Comparison of ENCODE assay signal across 1 cellular context in genomic region chr9:121133104-121133816, GRCh38.
A peak's percentile ranks its signal among the peaks of the same experiment; 100 is the strongest.
TF ChIP-seq lines count a peak whose summit lies in the region.

No MANE protein-coding gene starts in this region.

TF ChIP-seq in HepG2, 621 proteins besides CTCF, POLR2A, EP300 and RAD21 (continued from another document and continues in another):
- TF ChIP-seq, protein P1, sequence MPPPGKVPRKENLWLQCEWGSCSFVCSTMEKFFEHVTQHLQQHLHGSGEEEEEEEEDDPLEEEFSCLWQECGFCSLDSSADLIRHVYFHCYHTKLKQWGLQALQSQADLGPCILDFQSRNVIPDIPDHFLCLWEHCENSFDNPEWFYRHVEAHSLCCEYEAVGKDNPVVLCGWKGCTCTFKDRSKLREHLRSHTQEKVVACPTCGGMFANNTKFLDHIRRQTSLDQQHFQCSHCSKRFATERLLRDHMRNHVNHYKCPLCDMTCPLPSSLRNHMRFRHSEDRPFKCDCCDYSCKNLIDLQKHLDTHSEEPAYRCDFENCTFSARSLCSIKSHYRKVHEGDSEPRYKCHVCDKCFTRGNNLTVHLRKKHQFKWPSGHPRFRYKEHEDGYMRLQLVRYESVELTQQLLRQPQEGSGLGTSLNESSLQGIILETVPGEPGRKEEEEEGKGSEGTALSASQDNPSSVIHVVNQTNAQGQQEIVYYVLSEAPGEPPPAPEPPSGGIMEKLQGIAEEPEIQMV (CRISPR knock-in tag; IDR thresholded peaks at IDR 0.05; ENCODE audit: low read depth), result no peak
- TF ChIP-seq ZNF614 (CRISPR knock-in tag; IDR thresholded peaks at IDR 0.05; ENCODE audit: borderline replicate concordance) (no peak), HOXA7 (CRISPR knock-in tag; IDR thresholded peaks at IDR 0.05) (no peak), ZNF30 (CRISPR knock-in tag; IDR thresholded peaks at IDR 0.05) (no peak), RFXAP (CRISPR knock-in tag; IDR thresholded peaks at IDR 0.05; ENCODE audit: borderline replicate concordance) (0 out of 2 replicates have a peak, but pooled peaks have one; percentile 37), ZNF260 (CRISPR knock-in tag; IDR thresholded peaks at IDR 0.05; ENCODE audit: borderline replicate concordance, low read depth) (no peak), SMAD3 (CRISPR knock-in tag; IDR thresholded peaks at IDR 0.05) (no peak), ZNF121 (CRISPR knock-in tag; IDR thresholded peaks at IDR 0.05) (no peak; the same call in 1 of the 2 replicates), HMG20B (CRISPR knock-in tag; conservative IDR thresholded peaks at IDR 0.05) (no peak), SMAD1 (CRISPR knock-in tag; IDR thresholded peaks at IDR 0.05; ENCODE audit: borderline replicate concordance, low read depth) (no peak), KAT2B (IDR thresholded peaks at IDR 0.05; ENCODE audit: borderline replicate concordance, low read depth, low read length) (no peak), HDAC2 (CRISPR knock-in tag; IDR thresholded peaks at IDR 0.05) (no peak), REL (CRISPR knock-in tag; conservative IDR thresholded peaks at IDR 0.05) (no peak), ZSCAN22 (CRISPR knock-in tag; IDR thresholded peaks at IDR 0.05) (no peak), ZNF292 (CRISPR knock-in tag; IDR thresholded peaks at IDR 0.05; ENCODE audit: borderline replicate concordance, low read depth) (peak; percentile 84; the same call in 1 of the 2 replicates), ZNF850 (CRISPR knock-in tag; conservative IDR thresholded peaks at IDR 0.05) (no peak), PTBP1 (IDR thresholded peaks at IDR 0.05; ENCODE audit: low read depth, low read length, poor library complexity, severe bottlenecking) (no peak), MTA3 (CRISPR knock-in tag; IDR thresholded peaks at IDR 0.05) (no peak), PHB2 (IDR thresholded peaks at IDR 0.05; ENCODE audit: partially characterized antibody) (no peak), KDM4B (CRISPR knock-in tag; IDR thresholded peaks at IDR 0.05) (no peak), FOXC1 (CRISPR knock-in tag; IDR thresholded peaks at IDR 0.05; ENCODE audit: borderline replicate concordance) (0 out of 2 replicates have a peak, but pooled peaks have one; percentile 38), ZNF205 (CRISPR knock-in tag; IDR thresholded peaks at IDR 0.05) (0 out of 2 replicates have a peak, but pooled peaks have one; percentile 27), MTF1 (CRISPR knock-in tag; IDR thresholded peaks at IDR 0.05) (no peak), SAFB2 (CRISPR knock-in tag; IDR thresholded peaks at IDR 0.05; ENCODE audit: borderline replicate concordance, low read depth) (no peak), PBX2 (CRISPR knock-in tag; IDR thresholded peaks at IDR 0.05) (no peak), NCOA1 (CRISPR knock-in tag; IDR thresholded peaks at IDR 0.05) (no peak), CREB3 (CRISPR knock-in tag; IDR thresholded peaks at IDR 0.05) (no peak), CC2D1A (CRISPR knock-in tag; IDR thresholded peaks at IDR 0.05) (no peak), JUND (CRISPR knock-in tag; IDR thresholded peaks at IDR 0.05) (no peak), ZSCAN31 (CRISPR knock-in tag; IDR thresholded peaks at IDR 0.05; ENCODE audit: low read depth) (0 out of 2 replicates have a peak, but pooled peaks have one; percentile 34), ZNF879 (CRISPR knock-in tag; IDR thresholded peaks at IDR 0.05) (no peak), ZNF160 (CRISPR knock-in tag; IDR thresholded peaks at IDR 0.05) (no peak), SP1 (IDR thresholded peaks at IDR 0.05) (no peak), SP1 (CRISPR knock-in tag; IDR thresholded peaks at IDR 0.05) (no peak), NFKB2 (CRISPR knock-in tag; IDR thresholded peaks at IDR 0.05; ENCODE audit: borderline replicate concordance) (no peak), ZNF20 (CRISPR knock-in tag; IDR thresholded peaks at IDR 0.05) (no peak), FOXK1 (CRISPR knock-in tag; IDR thresholded peaks at IDR 0.05; ENCODE audit: borderline replicate concordance, low read depth) (peak; percentile 73)
- TF ChIP-seq, protein P2, sequence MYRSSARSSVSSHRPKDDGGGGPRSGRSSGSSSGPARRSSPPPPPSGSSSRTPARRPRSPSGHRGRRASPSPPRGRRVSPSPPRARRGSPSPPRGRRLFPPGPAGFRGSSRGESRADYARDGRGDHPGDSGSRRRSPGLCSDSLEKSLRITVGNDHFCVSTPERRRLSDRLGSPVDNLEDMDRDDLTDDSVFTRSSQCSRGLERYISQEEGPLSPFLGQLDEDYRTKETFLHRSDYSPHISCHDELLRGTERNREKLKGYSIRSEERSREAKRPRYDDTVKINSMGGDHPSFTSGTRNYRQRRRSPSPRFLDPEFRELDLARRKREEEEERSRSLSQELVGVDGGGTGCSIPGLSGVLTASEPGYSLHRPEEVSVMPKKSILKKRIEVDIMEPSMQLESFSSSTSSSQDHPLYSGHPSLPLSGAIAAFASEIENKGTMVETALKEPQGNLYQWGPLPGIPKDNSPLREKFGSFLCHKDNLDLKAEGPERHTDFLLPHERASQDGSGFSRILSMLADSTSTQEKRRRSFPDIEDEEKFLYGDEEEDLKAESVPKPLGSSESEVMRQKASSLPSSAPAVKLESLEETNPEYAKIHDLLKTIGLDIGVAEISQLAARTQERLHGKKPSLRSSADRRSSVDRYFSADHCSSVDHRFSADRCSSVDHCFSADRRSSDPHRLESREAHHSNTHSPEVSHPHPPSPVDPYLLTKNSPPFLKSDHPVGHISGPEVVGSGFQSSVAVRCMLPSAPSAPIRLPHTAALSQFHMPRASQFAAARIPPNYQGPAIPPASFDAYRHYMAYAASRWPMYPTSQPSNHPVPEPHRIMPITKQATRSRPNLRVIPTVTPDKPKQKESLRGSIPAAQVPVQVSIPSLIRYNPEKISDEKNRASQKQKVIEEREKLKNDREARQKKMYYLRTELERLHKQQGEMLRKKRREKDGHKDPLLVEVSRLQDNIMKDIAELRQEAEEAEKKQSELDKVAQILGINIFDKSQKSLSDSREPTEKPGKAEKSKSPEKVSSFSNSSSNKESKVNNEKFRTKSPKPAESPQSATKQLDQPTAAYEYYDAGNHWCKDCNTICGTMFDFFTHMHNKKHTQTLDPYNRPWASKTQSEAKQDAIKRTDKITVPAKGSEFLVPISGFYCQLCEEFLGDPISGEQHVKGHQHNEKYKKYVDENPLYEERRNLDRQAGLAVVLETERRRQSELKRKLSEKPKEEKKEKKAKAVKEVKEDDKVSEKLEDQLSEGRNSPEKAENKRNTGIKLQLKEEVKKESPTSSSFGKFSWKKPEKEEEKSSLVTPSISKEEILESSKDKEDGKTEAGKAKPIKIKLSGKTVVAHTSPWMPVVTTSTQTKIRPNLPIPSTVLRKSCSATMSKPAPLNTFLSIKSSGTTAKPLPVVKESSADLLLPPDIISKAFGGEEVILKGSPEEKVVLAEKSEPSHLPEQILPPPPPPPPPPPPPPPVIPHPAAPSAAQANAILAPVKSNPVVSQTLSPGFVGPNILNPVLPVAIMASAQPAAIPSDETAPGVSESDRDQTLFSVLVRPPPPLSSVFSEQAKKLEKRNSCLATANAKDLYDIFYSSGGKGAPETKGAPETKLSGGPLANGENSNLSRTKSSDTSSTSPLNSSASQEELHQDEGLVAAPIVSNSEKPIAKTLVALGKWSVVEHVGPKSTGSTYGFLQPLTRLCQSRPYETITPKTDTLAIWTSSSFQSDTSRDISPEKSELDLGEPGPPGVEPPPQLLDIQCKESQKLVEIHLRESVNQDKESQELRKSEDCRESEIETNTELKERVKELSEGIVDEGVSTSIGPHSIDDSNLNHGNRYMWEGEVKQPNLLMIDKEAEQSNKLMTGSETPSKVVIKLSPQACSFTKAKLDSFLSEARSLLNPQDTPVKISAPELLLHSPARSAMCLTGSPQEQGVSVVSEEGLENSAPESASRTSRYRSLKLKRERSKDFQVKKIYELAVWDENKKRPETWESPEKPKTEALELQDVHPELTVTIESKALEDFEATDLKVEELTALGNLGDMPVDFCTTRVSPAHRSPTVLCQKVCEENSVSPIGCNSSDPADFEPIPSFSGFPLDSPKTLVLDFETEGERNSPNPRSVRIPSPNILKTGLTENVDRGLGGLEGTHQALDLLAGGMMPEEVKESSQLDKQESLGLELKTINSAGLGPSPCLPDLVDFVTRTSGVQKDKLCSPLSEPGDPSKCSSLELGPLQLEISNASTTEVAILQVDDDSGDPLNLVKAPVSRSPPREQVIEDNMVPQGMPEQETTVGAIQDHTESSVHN (CRISPR knock-in tag; IDR thresholded peaks at IDR 0.05), result no peak
- TF ChIP-seq, protein P3, sequence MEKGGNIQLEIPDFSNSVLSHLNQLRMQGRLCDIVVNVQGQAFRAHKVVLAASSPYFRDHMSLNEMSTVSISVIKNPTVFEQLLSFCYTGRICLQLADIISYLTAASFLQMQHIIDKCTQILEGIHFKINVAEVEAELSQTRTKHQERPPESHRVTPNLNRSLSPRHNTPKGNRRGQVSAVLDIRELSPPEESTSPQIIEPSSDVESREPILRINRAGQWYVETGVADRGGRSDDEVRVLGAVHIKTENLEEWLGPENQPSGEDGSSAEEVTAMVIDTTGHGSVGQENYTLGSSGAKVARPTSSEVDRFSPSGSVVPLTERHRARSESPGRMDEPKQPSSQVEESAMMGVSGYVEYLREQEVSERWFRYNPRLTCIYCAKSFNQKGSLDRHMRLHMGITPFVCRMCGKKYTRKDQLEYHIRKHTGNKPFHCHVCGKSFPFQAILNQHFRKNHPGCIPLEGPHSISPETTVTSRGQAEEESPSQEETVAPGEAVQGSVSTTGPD (CRISPR knock-in tag; IDR thresholded peaks at IDR 0.05), result no peak
- TF ChIP-seq, protein P4, sequence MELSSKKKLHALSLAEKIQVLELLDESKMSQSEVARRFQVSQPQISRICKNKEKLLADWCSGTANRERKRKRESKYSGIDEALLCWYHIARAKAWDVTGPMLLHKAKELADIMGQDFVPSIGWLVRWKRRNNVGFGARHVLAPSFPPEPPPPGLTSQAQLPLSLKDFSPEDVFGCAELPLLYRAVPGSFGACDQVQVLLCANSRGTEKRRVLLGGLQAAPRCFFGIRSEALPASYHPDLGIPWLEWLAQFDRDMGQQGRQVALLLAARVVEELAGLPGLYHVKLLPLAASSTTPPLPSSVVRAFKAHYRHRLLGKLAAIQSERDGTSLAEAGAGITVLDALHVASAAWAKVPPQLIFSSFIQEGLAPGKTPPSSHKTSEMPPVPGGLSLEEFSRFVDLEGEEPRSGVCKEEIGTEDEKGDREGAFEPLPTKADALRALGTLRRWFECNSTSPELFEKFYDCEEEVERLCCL (CRISPR knock-in tag; IDR thresholded peaks at IDR 0.05; ENCODE audit: borderline replicate concordance), result no peak
- TF ChIP-seq, protein P5, sequence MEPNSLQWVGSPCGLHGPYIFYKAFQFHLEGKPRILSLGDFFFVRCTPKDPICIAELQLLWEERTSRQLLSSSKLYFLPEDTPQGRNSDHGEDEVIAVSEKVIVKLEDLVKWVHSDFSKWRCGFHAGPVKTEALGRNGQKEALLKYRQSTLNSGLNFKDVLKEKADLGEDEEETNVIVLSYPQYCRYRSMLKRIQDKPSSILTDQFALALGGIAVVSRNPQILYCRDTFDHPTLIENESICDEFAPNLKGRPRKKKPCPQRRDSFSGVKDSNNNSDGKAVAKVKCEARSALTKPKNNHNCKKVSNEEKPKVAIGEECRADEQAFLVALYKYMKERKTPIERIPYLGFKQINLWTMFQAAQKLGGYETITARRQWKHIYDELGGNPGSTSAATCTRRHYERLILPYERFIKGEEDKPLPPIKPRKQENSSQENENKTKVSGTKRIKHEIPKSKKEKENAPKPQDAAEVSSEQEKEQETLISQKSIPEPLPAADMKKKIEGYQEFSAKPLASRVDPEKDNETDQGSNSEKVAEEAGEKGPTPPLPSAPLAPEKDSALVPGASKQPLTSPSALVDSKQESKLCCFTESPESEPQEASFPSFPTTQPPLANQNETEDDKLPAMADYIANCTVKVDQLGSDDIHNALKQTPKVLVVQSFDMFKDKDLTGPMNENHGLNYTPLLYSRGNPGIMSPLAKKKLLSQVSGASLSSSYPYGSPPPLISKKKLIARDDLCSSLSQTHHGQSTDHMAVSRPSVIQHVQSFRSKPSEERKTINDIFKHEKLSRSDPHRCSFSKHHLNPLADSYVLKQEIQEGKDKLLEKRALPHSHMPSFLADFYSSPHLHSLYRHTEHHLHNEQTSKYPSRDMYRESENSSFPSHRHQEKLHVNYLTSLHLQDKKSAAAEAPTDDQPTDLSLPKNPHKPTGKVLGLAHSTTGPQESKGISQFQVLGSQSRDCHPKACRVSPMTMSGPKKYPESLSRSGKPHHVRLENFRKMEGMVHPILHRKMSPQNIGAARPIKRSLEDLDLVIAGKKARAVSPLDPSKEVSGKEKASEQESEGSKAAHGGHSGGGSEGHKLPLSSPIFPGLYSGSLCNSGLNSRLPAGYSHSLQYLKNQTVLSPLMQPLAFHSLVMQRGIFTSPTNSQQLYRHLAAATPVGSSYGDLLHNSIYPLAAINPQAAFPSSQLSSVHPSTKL (CRISPR knock-in tag; IDR thresholded peaks at IDR 0.05), result peak; percentile 69
- TF ChIP-seq, protein P6, sequence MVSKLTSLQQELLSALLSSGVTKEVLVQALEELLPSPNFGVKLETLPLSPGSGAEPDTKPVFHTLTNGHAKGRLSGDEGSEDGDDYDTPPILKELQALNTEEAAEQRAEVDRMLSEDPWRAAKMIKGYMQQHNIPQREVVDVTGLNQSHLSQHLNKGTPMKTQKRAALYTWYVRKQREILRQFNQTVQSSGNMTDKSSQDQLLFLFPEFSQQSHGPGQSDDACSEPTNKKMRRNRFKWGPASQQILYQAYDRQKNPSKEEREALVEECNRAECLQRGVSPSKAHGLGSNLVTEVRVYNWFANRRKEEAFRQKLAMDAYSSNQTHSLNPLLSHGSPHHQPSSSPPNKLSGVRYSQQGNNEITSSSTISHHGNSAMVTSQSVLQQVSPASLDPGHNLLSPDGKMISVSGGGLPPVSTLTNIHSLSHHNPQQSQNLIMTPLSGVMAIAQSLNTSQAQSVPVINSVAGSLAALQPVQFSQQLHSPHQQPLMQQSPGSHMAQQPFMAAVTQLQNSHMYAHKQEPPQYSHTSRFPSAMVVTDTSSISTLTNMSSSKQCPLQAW (CRISPR knock-in tag; IDR thresholded peaks at IDR 0.05), result no peak; the same call in 1 of the 2 replicates
- TF ChIP-seq, protein P7, sequence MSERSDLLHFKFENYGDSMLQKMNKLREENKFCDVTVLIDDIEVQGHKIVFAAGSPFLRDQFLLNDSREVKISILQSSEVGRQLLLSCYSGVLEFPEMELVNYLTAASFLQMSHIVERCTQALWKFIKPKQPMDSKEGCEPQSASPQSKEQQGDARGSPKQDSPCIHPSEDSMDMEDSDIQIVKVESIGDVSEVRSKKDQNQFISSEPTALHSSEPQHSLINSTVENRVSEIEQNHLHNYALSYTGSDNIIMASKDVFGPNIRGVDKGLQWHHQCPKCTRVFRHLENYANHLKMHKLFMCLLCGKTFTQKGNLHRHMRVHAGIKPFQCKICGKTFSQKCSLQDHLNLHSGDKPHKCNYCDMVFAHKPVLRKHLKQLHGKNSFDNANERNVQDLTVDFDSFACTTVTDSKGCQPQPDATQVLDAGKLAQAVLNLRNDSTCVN (CRISPR knock-in tag; IDR thresholded peaks at IDR 0.05; ENCODE audit: borderline replicate concordance), result no peak
